In genomic region chr15:27070816-27071215, GRCh38 we compare ENCODE assay signal across 17 cellular contexts.
DNase-seq lines count a peak whose midpoint lies in the region; ATAC-seq and TF ChIP-seq lines count a peak whose summit lies in the region.
"Had no signal": no experiment of that assay in that cellular context is flagged by ENCODE, and none has a peak within 500 bp of the region (broad histone marks: within the 10 kb centered on the region; RNA-seq: fewer than 3 reads in every experiment).

No MANE protein-coding gene starts in this region.

- POLR2A ChIA-PET in activated CD8-positive, alpha-beta T cell treated with anti-CD3 and anti-CD28 coated beads for 36 hours (lab: Charles Lee): no interaction called here

- H2AFZ ChIP-seq in GM23338: no peak overlapping the region

- H3K36me3 Mint-ChIP-seq in GM23338 (ENCODE audit: low read depth): peaks cover 15% of the 10 kb centered on the region
- H3K36me3 Mint-ChIP-seq in activated CD8-positive, alpha-beta T cell treated with anti-CD3 and anti-CD28 coated beads for 36 hours (ENCODE audit: low read depth): no peaks in the 10 kb centered on the region
- H3K36me3 Mint-ChIP-seq: CD8-positive, alpha-beta T cell had no signal

- H3K36me3 ChIP-seq in GM23338 (ENCODE audit: insufficient read depth): no peaks in the 10 kb centered on the region; the same call in 1 of the 2 replicates
- no peaks in the 10 kb centered on the region for H3K36me3 ChIP-seq in iPS-20b (ENCODE audit: insufficient read depth, low read depth, low read length)
- H3K36me3 ChIP-seq: BLaER1, Peyer's patch had no signal

- peak overlapping the region; percentile 0; the same call in 1 of the 3 replicates for H3K4me3 Mint-ChIP-seq in GM23338
- H3K4me3 Mint-ChIP-seq in activated CD8-positive, alpha-beta T cell treated with anti-CD3 and anti-CD28 coated beads for 36 hours: no peak overlapping the region
- H3K4me3 Mint-ChIP-seq: CD8-positive, alpha-beta T cell had no signal

- peaks cover 25% of the 10 kb centered on the region for H3K4me1 Mint-ChIP-seq in GM23338
- H3K4me1 Mint-ChIP-seq in activated CD8-positive, alpha-beta T cell treated with anti-CD3 and anti-CD28 coated beads for 36 hours (ENCODE audit: low read depth): no peaks in the 10 kb centered on the region

- DNase-seq in COLO668 (lab: John Stamatoyannopoulos, UW; ENCODE audit: unreplicated experiment): peak; percentile 24
- DNase-seq in GM23338 (ENCODE audit: low spot score): peak; percentile 68
- peak; percentile 93 for DNase-seq in NCI-H748 (lab: John Stamatoyannopoulos, UW; ENCODE audit: unreplicated experiment)
- DNase-seq in SKM-1 treated with dmso at 0.1 percent for 144 hours (lab: John Stamatoyannopoulos, UW; ENCODE audit: unreplicated experiment): no peak
- no peak for DNase-seq in activated CD8-positive, alpha-beta T cell treated with anti-CD3 and anti-CD28 coated beads for 36 hours
- DNase-seq: CD8-positive, alpha-beta T cell; HCEC 1CT; NCI-H1105; NCI-H1694 treated with DMSO at 0.1 percent for 48 hours; NCI-H524; Peyer's patch; SW 1271; T-helper 2 cell had no signal

- no peaks in the 10 kb centered on the region for H3K27me3 ChIP-seq in GM23338 (ENCODE audit: insufficient read depth)
- H3K27me3 ChIP-seq in iPS-20b (ENCODE audit: insufficient read depth, low read length): no peaks in the 10 kb centered on the region
- H3K27me3 ChIP-seq: BLaER1, Peyer's patch had no signal

- H4K20me1 ChIP-seq in GM23338 (replicated peaks; ENCODE audit: insufficient read depth): no peaks in the 10 kb centered on the region
- H4K20me1 ChIP-seq: BLaER1 had no signal

- H3K4me3 ChIP-seq in GM23338 (no peak overlapping the region), iPS-20b (ENCODE audit: low read length) (peak overlapping the region; percentile 29; the same call in 1 of the 2 replicates)
- H3K4me3 ChIP-seq: A549, BLaER1, Peyer's patch had no signal

- no peak overlapping the region; the same call in 1 of the 2 replicates for H3K27ac Mint-ChIP-seq in GM23338
- no peak overlapping the region for H3K27ac Mint-ChIP-seq in activated CD8-positive, alpha-beta T cell treated with anti-CD3 and anti-CD28 coated beads for 36 hours
- H3K27ac Mint-ChIP-seq: CD8-positive, alpha-beta T cell had no signal

- TF ChIP-seq CTCF in GM23338 (conservative IDR thresholded peaks at IDR 0.05; ENCODE audit: low read depth in 2 of 2): no peak
- no peak for TF ChIP-seq CTCF in activated CD8-positive, alpha-beta T cell treated with anti-CD3 and anti-CD28 coated beads for 36 hours (IDR thresholded peaks at IDR 0.05)

- no peaks in the 10 kb centered on the region for H3F3A ChIP-seq in GM23338 (replicated peaks; ENCODE audit: low read depth)

- H3K9me2 ChIP-seq in GM23338 (ENCODE audit: insufficient read depth): peaks cover 5% of the 10 kb centered on the region; the same call in 1 of the 2 replicates

- H3K27me3 Mint-ChIP-seq in GM23338 (ENCODE audit: insufficient read depth, low read depth, poor library complexity): peaks cover 4% of the 10 kb centered on the region
- no peaks in the 10 kb centered on the region for H3K27me3 Mint-ChIP-seq in activated CD8-positive, alpha-beta T cell treated with anti-CD3 and anti-CD28 coated beads for 36 hours

- ATAC-seq in GM23338 (peak; percentile 85), HG03469 (IDR thresholded peaks at IDR 0.05; ENCODE audit: unreplicated experiment) (no peak)
- ATAC-seq in activated CD8-positive, alpha-beta T cell treated with anti-CD3 and anti-CD28 coated beads for 36 hours: no peak
- ATAC-seq: A549; CD8-positive, alpha-beta T cell had no signal

- H3K9me3 ChIP-seq in iPS-20b (ENCODE audit: insufficient read depth, low read depth, low read length): peaks cover 5% of the 10 kb centered on the region; the same call in 1 of the 2 replicates

- no peak overlapping the region for H3K9ac ChIP-seq in iPS-20b (ENCODE audit: low read depth, low read length)
- H3K9ac ChIP-seq: BLaER1 had no signal

- H3K9me3 Mint-ChIP-seq in GM23338: peaks cover 17% of the 10 kb centered on the region
- peaks cover 24% of the 10 kb centered on the region for H3K9me3 Mint-ChIP-seq in activated CD8-positive, alpha-beta T cell treated with anti-CD3 and anti-CD28 coated beads for 36 hours

- peak overlapping the region; percentile 17; the same call in 1 of the 2 replicates for H3K4me2 ChIP-seq in GM23338
- H3K4me2 ChIP-seq: A549, BLaER1 had no signal

- H3K27ac ChIP-seq in GM23338 (ENCODE audit: low read depth) (no peak overlapping the region), iPS-20b (ENCODE audit: low read length) (no peak overlapping the region)
- H3K27ac ChIP-seq: A549, BLaER1, Peyer's patch had no signal

- intact Hi-C loops in activated CD8-positive, alpha-beta T cell treated with anti-CD3 and anti-CD28 coated beads for 36 hours (cut with micrococcal nuclease): no loop called here

- CTCF ChIA-PET in activated CD8-positive, alpha-beta T cell treated with anti-CD3 and anti-CD28 coated beads for 36 hours (lab: Charles Lee): no interaction called here

- peaks cover 15% of the 10 kb centered on the region for H3K4me1 ChIP-seq in GM23338 (ENCODE audit: insufficient read depth)
- H3K4me1 ChIP-seq in iPS-20b (ENCODE audit: insufficient read depth, low read length): peaks cover 16% of the 10 kb centered on the region; the same call in 1 of the 2 replicates
- H3K4me1 ChIP-seq: A549, BLaER1, Peyer's patch had no signal

- H3K79me2 ChIP-seq in GM23338 (replicated peaks; ENCODE audit: insufficient read depth): no peaks in the 10 kb centered on the region

TF ChIP-seq in GM23338, 12 proteins besides CTCF, POLR2A, EP300 and RAD21:
- peak; percentile 87 for TF ChIP-seq ZNF462 (CRISPR knock-in tag; IDR thresholded peaks at IDR 0.05)
- TF ChIP-seq STAT1 (IDR thresholded peaks at IDR 0.05; ENCODE audit: unreplicated experiment): no peak

Comparison
In these comparisons a context has a peak if more than half of its experiments do, and no peak if none do; other contexts are left out.
1. DNase-seq: peak in COLO668 (single experiment), GM23338 (single experiment) and NCI-H748 (single experiment); none in SKM-1 treated with dmso at 0.1 percent for 144 hours (single experiment) and activated CD8-positive, alpha-beta T cell treated with anti-CD3 and anti-CD28 coated beads for 36 hours (single experiment).